8 cellular contexts compared by ENCODE assay signal in the genomic region with DNA sequence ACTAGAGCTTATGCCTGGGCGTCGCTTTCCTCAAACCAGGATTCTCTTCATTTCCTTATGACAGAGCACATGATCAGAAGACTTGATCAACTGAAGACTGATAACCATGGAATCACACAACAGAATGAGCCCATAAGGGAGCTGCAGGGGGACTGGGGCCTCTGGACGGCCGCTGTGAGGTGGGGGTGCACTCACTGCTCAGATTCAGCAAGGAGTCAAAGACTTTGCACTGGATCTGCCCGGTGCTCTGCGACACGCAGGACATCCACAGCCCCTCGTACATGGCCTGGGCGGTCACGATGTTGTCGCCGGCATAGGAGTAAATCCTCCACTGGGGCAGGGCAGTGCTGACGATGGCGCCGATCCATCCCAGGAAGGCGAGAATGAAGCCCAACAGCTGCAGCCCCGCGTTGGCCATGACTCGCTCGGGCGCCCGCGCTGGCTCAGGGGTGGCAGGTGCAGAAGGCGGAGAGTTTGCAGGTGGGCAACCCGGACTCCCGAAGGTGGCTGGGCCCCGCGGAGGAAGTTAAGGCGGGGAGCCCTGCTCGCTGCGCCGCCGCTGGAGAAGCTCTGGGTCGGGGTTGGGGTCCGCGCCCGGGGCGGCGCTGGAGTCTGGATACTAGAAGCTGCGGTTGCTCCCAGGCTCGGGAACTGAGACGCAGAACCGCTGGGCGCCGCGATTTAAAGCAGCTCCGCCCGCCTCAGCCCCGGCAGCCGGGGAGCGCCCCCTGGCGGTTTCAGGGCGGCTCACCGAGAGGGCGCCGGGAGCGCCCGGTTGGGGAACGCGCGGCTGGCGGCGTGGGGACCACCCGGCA. TPM values are rescaled to one million over a fixed set of nuclear protein-coding genes. Genes with fewer than 3 reads are reported as not detected.
DNase-seq lines count a peak whose midpoint lies in the region; ATAC-seq, FAIRE-seq and TF ChIP-seq lines count a peak whose summit lies in the region.

Gene CLDN1 (minus strand): TSS at position 658 of the 815 bp plus-strand sequence. CDS start 240 bp downstream, at position 418.

- ATAC-seq in T-helper 17 cell (peak; percentile 95), right cardiac atrium (peak; percentile 94 to 95), psoas muscle (peak; percentile 90 to 99 (median 96))

- H3K27ac Mint-ChIP-seq in T-helper 17 cell (peak within 1 kb of the TSS; percentile 39), astrocyte (ENCODE audit: unreplicated experiment) (peak within 1 kb of the TSS; percentile 84)

- no peaks in the 10 kb centered on the region for H3K9me3 Mint-ChIP-seq in astrocyte (ENCODE audit: unreplicated experiment)

- intact Hi-C loops in right cardiac atrium (cut with DNase I) (loop anchor here in 2 of 4 donors (5.0 to 10.0 kb wide), 3 partner anchors 95 to 360 kb away; no protein-coding TSS in a partner anchor), psoas muscle (cut with DNase I) (loop anchor here (5.0 kb wide), 4 partner anchors 95 to 360 kb away; no protein-coding TSS in a partner anchor)

- no peak within 1 kb of the TSS for H3K27ac ChIP-seq in astrocyte (ENCODE audit: low read depth, low read length)
- no peak within 1 kb of the TSS for H3K27ac ChIP-seq in right cardiac atrium (ENCODE audit: low read length)
- H3K27ac ChIP-seq in psoas muscle: no peak within 1 kb of the TSS

- H3K27me3 Mint-ChIP-seq in T-helper 17 cell (peaks cover 74% of the 10 kb centered on the region), astrocyte (ENCODE audit: low read depth, unreplicated experiment) (peaks cover 5% of the 10 kb centered on the region)

- H4K20me1 ChIP-seq in astrocyte (ENCODE audit: insufficient read depth, low read length): no peaks in the 10 kb centered on the region

- H3K4me1 ChIP-seq in astrocyte (ENCODE audit: insufficient read depth, low read length) (peaks cover 22% of the 10 kb centered on the region), right cardiac atrium (ENCODE audit: control insufficient read depth, insufficient read depth, low read length) (no peaks in the 10 kb centered on the region), psoas muscle (no peaks in the 10 kb centered on the region)

- H2AFZ ChIP-seq in astrocyte (ENCODE audit: low read depth, low read length): peak within 1 kb of the TSS; percentile 91

- no peak for TF ChIP-seq POLR2A in H54 (IDR thresholded peaks at IDR 0.05; ENCODE audit: low read depth, low read length)

- H3K36me3 ChIP-seq in MG63 (no peaks in the 10 kb centered on the region), astrocyte (ENCODE audit: insufficient read depth, low read length) (no peaks in the 10 kb centered on the region), psoas muscle (ENCODE audit: insufficient read depth in 1 of 2, low read depth in 1 of 2) (no peaks in the 10 kb centered on the region)

- peak within 1 kb of the TSS; percentile 54 for H3K4me3 ChIP-seq in MG63
- peak within 1 kb of the TSS; percentile 67 for H3K4me3 ChIP-seq in astrocyte (ENCODE audit: insufficient read depth, low read depth, low read length)
- peak within 1 kb of the TSS; percentile 59 for H3K4me3 ChIP-seq in right cardiac atrium (ENCODE audit: low read length)
- H3K4me3 ChIP-seq in psoas muscle: peak within 1 kb of the TSS; percentile 73

- H3K27me3 ChIP-seq in MG63 (no peaks in the 10 kb centered on the region), astrocyte (ENCODE audit: insufficient read depth, low read length) (no peaks in the 10 kb centered on the region), right cardiac atrium (ENCODE audit: control insufficient read depth, insufficient read depth) (no peaks in the 10 kb centered on the region), psoas muscle (ENCODE audit: insufficient read depth in 3 of 3, low read length in 2 of 3) (no peaks in the 10 kb centered on the region)

- H3K9me3 ChIP-seq in MG63 (no peaks in the 10 kb centered on the region), T-helper 17 cell (ENCODE audit: control insufficient read depth, low read length, poor library complexity, severe bottlenecking) (no peaks in the 10 kb centered on the region), astrocyte (ENCODE audit: insufficient read depth, low read depth, low read length) (no peaks in the 10 kb centered on the region), right cardiac atrium (ENCODE audit: control insufficient read depth, low read length) (no peaks in the 10 kb centered on the region), psoas muscle (no peaks in the 10 kb centered on the region)

- H3K79me2 ChIP-seq in astrocyte (ENCODE audit: insufficient read depth, low read length): no peaks in the 10 kb centered on the region

- peak within 1 kb of the TSS; percentile 77 for H3K9ac ChIP-seq in astrocyte (ENCODE audit: low read length)

- H3K36me3 Mint-ChIP-seq in T-helper 17 cell (ENCODE audit: low read depth): peaks cover 5% of the 10 kb centered on the region
- no peaks in the 10 kb centered on the region for H3K36me3 Mint-ChIP-seq in astrocyte (ENCODE audit: low read depth, unreplicated experiment)

- peak within 1 kb of the TSS; percentile 91 for H3K4me2 ChIP-seq in astrocyte (ENCODE audit: low read length)

- TF ChIP-seq CTCF in astrocyte (IDR thresholded peaks at IDR 0.05; ENCODE audit: insufficient read depth, low read depth, low read length) (peak; percentile 68), psoas muscle (IDR thresholded peaks at IDR 0.05) (peak; percentile 97)

- H3K4me3 Mint-ChIP-seq in T-helper 17 cell (peak within 1 kb of the TSS; percentile 88), astrocyte (ENCODE audit: unreplicated experiment) (peak within 1 kb of the TSS; percentile 94)

- no peak for FAIRE-seq in H54 (lab: Jason Lieb, UNC)
- no peak for FAIRE-seq in astrocyte (lab: Jason Lieb, UNC)

- WGBS in right cardiac atrium: 5% methylated on average over 64 of the region's 64 CpGs
- 5% methylated on average over 59 to 64 of the region's 64 CpGs for WGBS in psoas muscle, 3 donors

- H3K4me1 Mint-ChIP-seq in T-helper 17 cell (peaks cover 13% of the 10 kb centered on the region), astrocyte (ENCODE audit: low read depth, unreplicated experiment) (peaks cover 15% of the 10 kb centered on the region)

- peak; percentile 92 for DNase-seq in GM03348 (ENCODE audit: low spot score)
- DNase-seq in H54 (ENCODE audit: insufficient read length, low spot score): peak; percentile 75
- DNase-seq in MG63: peak; percentile 81
- DNase-seq in T-helper 17 cell: peak; percentile 55 to 71 (median 67)
- peak; percentile 44 for DNase-seq in astrocyte (ENCODE audit: low read depth)
- DNase-seq in right cardiac atrium: peak; percentile 84 to 93 (median 92)
- peak; percentile 82 to 87 for DNase-seq in psoas muscle
- DNase-seq in ureter (ENCODE audit: low spot score): peak; percentile 86

RNA-seq across cellular contexts. Expression of gene CLDN1, which starts in this region (rescaled TPM):
- total RNA-seq in MG63 (2014; rRNA removed; shearing (Covaris generic); ENCODE audit: low replicate concordance): 1.3 and 4.0 TPM in 2 replicates
- total RNA-seq in T-helper 17 cell: not detected
- 34.1 and 35.6 TPM in 2 replicates for total RNA-seq in astrocyte
- 1 to 10 TPM; 1.2 to 2.0 (median 1.3) TPM for total RNA-seq in right cardiac atrium
- 1.3 TPM for polyA plus RNA-seq in right cardiac atrium
- total RNA-seq in psoas muscle: under 1 TPM in 3 of 4 donors, not detected in 1; 0.25 to 0.62 (median 0.39) TPM
- under 1 TPM; 0.30 to 0.51 (median 0.35) TPM for polyA plus RNA-seq in psoas muscle
- total RNA-seq in ureter: 64.2 TPM

Comparison
In these comparisons a context has a peak if more than half of its experiments do, and no peak if none do; other contexts are left out.
1. Peak in DNase-seq and ATAC-seq in T-helper 17 cell; RNA of the gene not detected or under 1 TPM.
2. Peak in DNase-seq, ATAC-seq and H3K4me3 ChIP-seq in psoas muscle; RNA of the gene not detected or under 1 TPM.